ENCODE assay signal across 8 cellular contexts in the genomic region with DNA sequence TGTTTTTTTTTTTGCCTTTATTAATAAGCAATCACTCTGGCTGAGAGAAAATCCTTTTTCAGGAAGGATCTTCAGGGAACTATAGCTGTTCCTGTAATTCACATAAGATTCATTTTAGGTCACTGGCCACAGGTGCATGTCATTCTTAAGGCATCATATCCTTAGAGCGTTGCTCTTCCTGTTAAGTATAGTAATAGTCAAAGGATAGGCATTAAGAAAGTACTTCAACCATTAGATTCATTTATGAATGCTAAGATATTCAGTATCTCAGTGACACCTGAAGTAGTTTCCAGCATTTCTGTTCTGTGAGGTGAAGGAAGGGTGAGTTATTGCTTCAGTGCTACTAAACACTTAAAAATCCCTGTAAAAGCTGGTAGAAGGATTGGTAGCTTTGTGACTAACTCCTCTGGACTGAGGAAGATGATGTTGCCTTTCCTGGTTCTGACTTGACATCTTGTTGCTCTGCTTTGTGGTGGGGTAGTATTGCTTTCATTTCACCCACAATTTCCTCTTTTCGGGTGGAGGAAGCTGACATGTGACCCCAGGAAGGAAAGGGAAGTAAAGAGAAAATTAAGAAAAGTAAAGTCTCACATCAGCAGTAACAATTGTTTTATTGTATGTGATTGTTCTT. TPM values are rescaled to one million over a fixed set of nuclear protein-coding genes. Genes with fewer than 3 reads are reported as not detected.
DNase-seq lines count a peak whose midpoint lies in the region; ATAC-seq, FAIRE-seq and TF ChIP-seq lines count a peak whose summit lies in the region.

No MANE protein-coding gene starts in this region.

- H3K4me1 ChIP-seq in stomach, result peaks cover 7 to 61% (median 31%) of the 10 kb centered on the region in 4 donors
- peaks cover 0 to 6% of the 10 kb centered on the region in 2 donors for H3K4me1 ChIP-seq in kidney (ENCODE audit: control insufficient read depth in 1 of 2, insufficient read depth in 1 of 2, low read depth in 1 of 2, low read length in 2 of 2)

- no peak for FAIRE-seq in kidney (lab: Jason Lieb, UNC)

- H3K4me3 ChIP-seq in fibroblast of the aortic adventitia (ENCODE audit: low read depth, low read length) (no peak overlapping the region), stomach (no peak overlapping the region), kidney (ENCODE audit: low read length in 2 of 2) (no peak overlapping the region)

- no peaks in the 10 kb centered on the region for H3K9me3 Mint-ChIP-seq in activated naive CD4-positive, alpha-beta T cell treated with anti-CD3 and anti-CD28 coated beads, Interleukin-2, amount 10 ng/mL, durations not matched to agents 7 days and 5 days

- CTCF ChIA-PET in activated naive CD4-positive, alpha-beta T cell treated with anti-CD3 and anti-CD28 coated beads, Interleukin-2, amount 10 ng/mL, durations not matched to agents 7 days and 5 days (lab: Charles Lee), result no interaction called here
- CTCF ChIA-PET in RWPE1 (lab: Yijun Ruan, JAX), result interaction anchor here (0.5 to 0.6 kb wide), 4 partner anchors 13 to 793 kb away, joined by 3 to 5 read pairs (median 4); no protein-coding TSS in a partner anchor

- POLR2A ChIA-PET in RWPE1 (lab: Yijun Ruan, JAX; ENCODE audit: low non-redundant PET), result no interaction called here

- H3K36me3 Mint-ChIP-seq in activated naive CD4-positive, alpha-beta T cell treated with anti-CD3 and anti-CD28 coated beads, Interleukin-2, amount 10 ng/mL, durations not matched to agents 7 days and 5 days, result peaks cover 8% of the 10 kb centered on the region

- 58 to 71% (median 63%) methylated on average over 2 of the region's 2 CpGs for WGBS in stomach, 5 donors

- peak; percentile 24 for DNase-seq in activated naive CD4-positive, alpha-beta T cell treated with anti-CD3 and anti-CD28 coated beads, Interleukin-2, amount 10 ng/mL, durations not matched to agents 7 days and 5 days
- DNase-seq in activated naive CD4-positive, alpha-beta T cell treated with anti-CD3 and anti-CD28 coated beads, Interleukin-2, amount 50 U/mL, for 16 hours, result no peak
- peak; percentile 50 for DNase-seq in RWPE1 (ENCODE audit: low spot score)
- peak; percentile 62 for DNase-seq in fibroblast of the aortic adventitia (ENCODE audit: low read depth)
- no peak for DNase-seq in stomach
- DNase-seq in kidney, result no peak
- no peak for DNase-seq in NCI-H146 (lab: John Stamatoyannopoulos, UW)

- no peaks in the 10 kb centered on the region for H3K27me3 Mint-ChIP-seq in activated naive CD4-positive, alpha-beta T cell treated with anti-CD3 and anti-CD28 coated beads, Interleukin-2, amount 10 ng/mL, durations not matched to agents 7 days and 5 days

- ATAC-seq in HG02981 (IDR thresholded peaks at IDR 0.05; ENCODE audit: unreplicated experiment), result peak; percentile 76

- TF ChIP-seq CTCF in RWPE1 (conservative IDR thresholded peaks at IDR 0.05; ENCODE audit: low read depth) (no peak), fibroblast of the aortic adventitia (IDR thresholded peaks at IDR 0.05; ENCODE audit: insufficient read depth, low read length) (no peak), stomach (IDR thresholded peaks at IDR 0.05) (no peak), kidney (IDR thresholded peaks at IDR 0.05; ENCODE audit: borderline replicate concordance, extremely low read depth, insufficient read depth) (no peak)

- H3K9me3 ChIP-seq in stomach, result no peaks in the 10 kb centered on the region
- H3K9me3 ChIP-seq in kidney (ENCODE audit: control insufficient read depth in 1 of 2, low read length in 2 of 2), result no peaks in the 10 kb centered on the region

- no peak for TF ChIP-seq POLR2A in stomach (IDR thresholded peaks at IDR 0.05)

- peak overlapping the region; percentile 67 for H3K27ac Mint-ChIP-seq in activated naive CD4-positive, alpha-beta T cell treated with anti-CD3 and anti-CD28 coated beads, Interleukin-2, amount 10 ng/mL, durations not matched to agents 7 days and 5 days

- H3K27me3 ChIP-seq in stomach, result no peaks in the 10 kb centered on the region

- peaks cover 22% of the 10 kb centered on the region for H3K4me1 Mint-ChIP-seq in activated naive CD4-positive, alpha-beta T cell treated with anti-CD3 and anti-CD28 coated beads, Interleukin-2, amount 10 ng/mL, durations not matched to agents 7 days and 5 days

- TF ChIP-seq EP300 in stomach (IDR thresholded peaks at IDR 0.05), result no peak

- peak overlapping the region; percentile 9 for H3K4me3 Mint-ChIP-seq in activated naive CD4-positive, alpha-beta T cell treated with anti-CD3 and anti-CD28 coated beads, Interleukin-2, amount 10 ng/mL, durations not matched to agents 7 days and 5 days

- intact Hi-C loops in stomach (cut with DNase I; ENCODE audit: low total_unique reads), result no loop called here
- intact Hi-C loops in kidney (cut with DNase I), result no loop called here

- H3K36me3 ChIP-seq in stomach (no peaks in the 10 kb centered on the region), kidney (ENCODE audit: control insufficient read depth in 1 of 2, insufficient read depth in 2 of 2, low read length in 2 of 2) (no peaks in the 10 kb centered on the region)

- no peak overlapping the region for H3K9ac ChIP-seq in kidney (ENCODE audit: low read length in 2 of 2)

- H3K27ac ChIP-seq in RWPE1, result no peak overlapping the region
- peak overlapping the region in 3 of 5 donors; percentile 3 to 67 (median 43) for H3K27ac ChIP-seq in stomach
- H3K27ac ChIP-seq in kidney (ENCODE audit: low read depth in 2 of 2, low read length in 2 of 2), result no peak overlapping the region

RNA-seq across cellular contexts. Expression of gene RNF169, which starts 34.7 kb away (rescaled TPM):
- total RNA-seq in fibroblast of the aortic adventitia (ENCODE audit: low replicate concordance) (20.3 and 28.5 TPM in 2 replicates), stomach (10 to 100 TPM in 3 of 5 donors, 1 to 10 TPM in 2; 7.0 to 28.1 (median 14.5) TPM), kidney (19.6 TPM)
- polyA plus RNA-seq in stomach (1 to 10 TPM; 2.1 to 2.9 (median 2.6) TPM), kidney (ENCODE audit: insufficient read depth, low read depth, low replicate concordance) (3.1 TPM)

RNA-seq across cellular contexts. Expression of gene CHRDL2, which starts 52.1 kb away (rescaled TPM):
- total RNA-seq in fibroblast of the aortic adventitia (ENCODE audit: low replicate concordance), result not detected in 2 replicates
- 10 to 100 TPM in 2 of 5 donors, 1 to 10 TPM in 2, under 1 TPM in 1; 0.92 to 14.6 (median 7.2) TPM for total RNA-seq in stomach
- polyA plus RNA-seq in stomach, result 10 to 100 TPM in 1 of 3 donors, 1 to 10 TPM in 1, not detected in 1; 5.4 to 38.4 TPM
- 2.0 TPM for total RNA-seq in kidney
- 3.9 TPM for polyA plus RNA-seq in kidney (ENCODE audit: insufficient read depth, low read depth, low replicate concordance)

Comparison
In these comparisons a context has a peak if more than half of its experiments do, and no peak if none do; other contexts are left out.
1. DNase-seq: peak in activated naive CD4-positive, alpha-beta T cell treated with anti-CD3 and anti-CD28 coated beads, Interleukin-2, amount 10 ng/mL, durations not matched to agents 7 days and 5 days (single experiment), RWPE1 (single experiment) and fibroblast of the aortic adventitia (single experiment); none in activated naive CD4-positive, alpha-beta T cell treated with anti-CD3 and anti-CD28 coated beads, Interleukin-2, amount 50 U/mL, for 16 hours (single experiment), stomach (single experiment), kidney (single experiment) and NCI-H146 (single experiment).
2. H3K27ac ChIP-seq: peak in stomach (3 of 5); none in RWPE1 (single experiment) and kidney (0 of 2).